Comparison of ENCODE assay signal across 1 cellular context in genomic region chr19:58134244-58134643, GRCh38.
TF ChIP-seq lines count a peak whose summit lies in the region.

No MANE protein-coding gene starts in this region.

TF ChIP-seq in K562, 482 proteins besides CTCF, POLR2A, EP300 and RAD21:
- peak; percentile 97 for TF ChIP-seq ZNF507 (tag; conservative IDR thresholded peaks at IDR 0.05)
- TF ChIP-seq CCNT2 (IDR thresholded peaks at IDR 0.05; ENCODE audit: borderline replicate concordance, extremely low read depth, insufficient read length, low read depth, low read length): no peak
TF ChIP-seq in K562: peak in this region for 1.
